ENCODE assay signal across 18 cellular contexts in genomic region chr2:133833746-133834145, GRCh38.
A peak's percentile ranks its signal among the peaks of the same experiment; 100 is the strongest.
DNase-seq lines count a peak whose midpoint lies in the region; ATAC-seq, FAIRE-seq and TF ChIP-seq lines count a peak whose summit lies in the region.
"Had no signal": no experiment of that assay in that cellular context is flagged by ENCODE, and none has a peak within 500 bp of the region (broad histone marks: within the 10 kb centered on the region; RNA-seq: fewer than 3 reads in every experiment).

No MANE protein-coding gene starts in this region.

- peak overlapping the region; percentile 38 for H3K4ac ChIP-seq in IMR-90 (ENCODE audit: low read depth, low read length)

- no peak overlapping the region for H3K9ac ChIP-seq in IMR-90 (ENCODE audit: low read depth, low read length)
- H3K9ac ChIP-seq in MM.1S (ENCODE audit: low read length) = no peak overlapping the region
- no peak overlapping the region for H3K9ac ChIP-seq in kidney (ENCODE audit: low read length in 2 of 2)
- no peak overlapping the region for H3K9ac ChIP-seq in parathyroid adenoma

- H2AK9ac ChIP-seq in IMR-90 (replicated peaks; ENCODE audit: low read depth, low read length, poor library complexity) = no peak overlapping the region

- H2BK5ac ChIP-seq in IMR-90 (ENCODE audit: low read depth, low read length, poor library complexity, severe bottlenecking) = no peak overlapping the region

- H3K4me1 ChIP-seq in IMR-90 (ENCODE audit: control insufficient read depth, insufficient read depth, low read length) (peaks cover 26% of the 10 kb centered on the region), MM.1S (ENCODE audit: low read length) (peaks cover 15% of the 10 kb centered on the region), kidney (ENCODE audit: control insufficient read depth in 1 of 2, insufficient read depth in 1 of 2, low read depth in 1 of 2, low read length in 2 of 2) (no peaks in the 10 kb centered on the region), parathyroid adenoma (peaks cover 4% of the 10 kb centered on the region)
- H3K4me1 ChIP-seq: HAP-1 had no signal

- H3K36me3 ChIP-seq in IMR-90 (ENCODE audit: control insufficient read depth, insufficient read depth, low read length) (no peaks in the 10 kb centered on the region), MM.1S (replicated peaks; ENCODE audit: insufficient read depth, low read length) (no peaks in the 10 kb centered on the region), kidney (ENCODE audit: control insufficient read depth in 1 of 2, insufficient read depth in 2 of 2, low read length in 2 of 2) (no peaks in the 10 kb centered on the region), parathyroid adenoma (ENCODE audit: control insufficient read depth, insufficient read depth, low read length) (no peaks in the 10 kb centered on the region), H7 (replicated peaks; ENCODE audit: control insufficient read depth, insufficient read depth, low read length) (no peaks in the 10 kb centered on the region)
- H3K36me3 ChIP-seq: HAP-1 had no signal

- no peaks in the 10 kb centered on the region for H4K20me1 ChIP-seq in IMR-90 (ENCODE audit: insufficient read depth, low read length)
- no peaks in the 10 kb centered on the region for H4K20me1 ChIP-seq in MM.1S (ENCODE audit: insufficient read depth, low read length)

- ATAC-seq in IMR-90 (ENCODE audit: low read depth) = no peak
- ATAC-seq in HG03196 (IDR thresholded peaks at IDR 0.05; ENCODE audit: unreplicated experiment) = no peak
- ATAC-seq: GM23338 had no signal

- H4K8ac ChIP-seq in IMR-90 (ENCODE audit: low read depth in 2 of 2, low read length in 2 of 2) = no peak overlapping the region

- H2BK120ac ChIP-seq in IMR-90 (ENCODE audit: low read depth, low read length) = peak overlapping the region; percentile 52; the same call in 1 of the 2 replicates

- H3K9me2 ChIP-seq in MM.1S (replicated peaks; ENCODE audit: insufficient read depth, low read length) = no peaks in the 10 kb centered on the region

- TF ChIP-seq POLR2A in IMR-90 (IDR thresholded peaks at IDR 0.05; ENCODE audit: low read depth, low read length) = no peak

- 60% methylated on average over 1 of the region's 1 CpG; no CpG with 5 or more reads in 1 of the 2 experiments for WGBS in IMR-90 (ENCODE audit: extremely low coverage in 2 of 2, insufficient read length in 1 of 2), 2 experiments

- H3K4me3 ChIP-seq in IMR-90 (ENCODE audit: insufficient read depth, low read depth, low read length) (no peak overlapping the region), MM.1S (ENCODE audit: low read length) (no peak overlapping the region), kidney (ENCODE audit: low read length in 2 of 2) (no peak overlapping the region), parathyroid adenoma (ENCODE audit: low read depth, low read length) (no peak overlapping the region), H7 (ENCODE audit: insufficient read depth, low read depth, low read length) (no peak overlapping the region)
- H3K4me3 ChIP-seq: GM23338, HAP-1 had no signal

- H3K14ac ChIP-seq in IMR-90 (replicated peaks; ENCODE audit: low read depth, low read length) = no peak overlapping the region

- peak overlapping the region; percentile 24 for H2AFZ ChIP-seq in IMR-90 (replicated peaks; ENCODE audit: low read length, poor library complexity)
- H2AFZ ChIP-seq in MM.1S (ENCODE audit: low read length) = no peak overlapping the region
- H2AFZ ChIP-seq in parathyroid adenoma = no peak overlapping the region
- H2AFZ ChIP-seq: GM23338 had no signal

- TF ChIP-seq CTCF in IMR-90 (conservative IDR thresholded peaks at IDR 0.05; ENCODE audit: low read depth, low read length) (no peak), MM.1S (IDR thresholded peaks at IDR 0.05; ENCODE audit: low read length) (no peak), kidney (IDR thresholded peaks at IDR 0.05; ENCODE audit: borderline replicate concordance, extremely low read depth, insufficient read depth) (peak; percentile 0), parathyroid adenoma (IDR thresholded peaks at IDR 0.05) (no peak)

- no peaks in the 10 kb centered on the region for H3F3A ChIP-seq in MM.1S (ENCODE audit: insufficient read depth, low read length)

- H4K91ac ChIP-seq in IMR-90 (ENCODE audit: insufficient read depth, low read depth, low read length) = 0 out of 2 replicates have a peak overlapping the region, but pooled peaks have one; percentile 16

- peak overlapping the region; percentile 35; the same call in 1 of the 2 replicates for H4K5ac ChIP-seq in IMR-90 (ENCODE audit: low read depth, low read length)

- H3K9me3 ChIP-seq in IMR-90 (ENCODE audit: control insufficient read depth, insufficient read depth, low read length) = peaks cover 5% of the 10 kb centered on the region
- H3K9me3 ChIP-seq in MM.1S (replicated peaks; ENCODE audit: insufficient read depth, low read length) = no peaks in the 10 kb centered on the region
- peaks cover 0 to 7% of the 10 kb centered on the region in 2 donors for H3K9me3 ChIP-seq in kidney (ENCODE audit: control insufficient read depth in 1 of 2, low read length in 2 of 2)
- no peaks in the 10 kb centered on the region for H3K9me3 ChIP-seq in parathyroid adenoma (ENCODE audit: control insufficient read depth, low read length)
- H3K9me3 ChIP-seq: HAP-1 had no signal

- H3K23ac ChIP-seq in IMR-90 (ENCODE audit: low read depth, low read length) = no peak overlapping the region

- H3K56ac ChIP-seq in IMR-90 (ENCODE audit: extremely low read depth, insufficient read depth, low read length) = no peak overlapping the region

- DNase-seq in IMR-90 (no peak), MM.1S (peak; percentile 1), kidney (no peak), H7 (no peak), GM19239 (ENCODE audit: insufficient read length, low spot score) (no peak)
- DNase-seq: C1 segment of cervical spinal cord; Calu3; CD4-positive, alpha-beta memory T cell; COR-L47; DMS53; DND-41; HFFc6 had no signal

- no peak for TF ChIP-seq RAD21 in IMR-90 (IDR thresholded peaks at IDR 0.05; ENCODE audit: low read length)

- H3K4me2 ChIP-seq in IMR-90 (ENCODE audit: low read depth, low read length) (no peak overlapping the region), MM.1S (ENCODE audit: low read depth, low read length) (no peak overlapping the region), parathyroid adenoma (ENCODE audit: low read length) (no peak overlapping the region)
- H3K4me2 ChIP-seq: GM23338 had no signal

- H3K27me3 ChIP-seq in IMR-90 (ENCODE audit: control insufficient read depth, insufficient read depth, low read length) (no peaks in the 10 kb centered on the region), MM.1S (replicated peaks; ENCODE audit: insufficient read depth, low read length) (no peaks in the 10 kb centered on the region), parathyroid adenoma (ENCODE audit: control insufficient read depth, insufficient read depth, low read length) (no peaks in the 10 kb centered on the region), H7 (ENCODE audit: control insufficient read depth, insufficient read depth, low read length) (no peaks in the 10 kb centered on the region)

- peaks cover 0 to 23% of the 10 kb centered on the region in 2 experiments; a peak in 2 of 4 replicates for H3K79me1 ChIP-seq in IMR-90 (ENCODE audit: low read depth in 1 of 2, low read length in 2 of 2)

- intact Hi-C loops in IMR-90 (cut with micrococcal nuclease) (no loop called here), kidney (cut with DNase I) (no loop called here)

- H3K79me2 ChIP-seq in MM.1S (ENCODE audit: low read length) (no peaks in the 10 kb centered on the region), parathyroid adenoma (no peaks in the 10 kb centered on the region)

- POLR2A ChIA-PET in IMR-90 (lab: Charles Lee; ENCODE audit: unreplicated experiment) = no interaction called here

- peak overlapping the region; percentile 55 for H2AK5ac ChIP-seq in IMR-90 (ENCODE audit: low read depth, low read length)

- in situ Hi-C loops in IMR-90 (cut with MboI; ENCODE audit: low sequenced_read_pairs) = loop anchor here (25.0 kb wide), 1 partner anchor 1171 kb away; the partner anchor contains the start of gene LYPD1

- peaks cover 29% of the 10 kb centered on the region for H3K9me1 ChIP-seq in IMR-90 (ENCODE audit: insufficient read depth, low read length)

- BruUV-seq in IMR-90 (replicated peaks; lab: Mats Ljungman, UMichigan) = no TSS peak

- no peak overlapping the region for H3K18ac ChIP-seq in IMR-90 (ENCODE audit: low read depth, low read length)

- H2BK20ac ChIP-seq in IMR-90 (ENCODE audit: low read depth, low read length) = peak overlapping the region; percentile 41; the same call in 1 of the 2 replicates

- FAIRE-seq in kidney (lab: Jason Lieb, UNC) (no peak), GM19239 (lab: Jason Lieb, UNC) (no peak)
- FAIRE-seq: G401.6, GM12892 had no signal

- dilution Hi-C loops in IMR-90 (cut with HindIII; ENCODE audit: low sequenced_read_pairs, unreplicated experiment) = no loop called here

- H2BK15ac ChIP-seq in IMR-90 (ENCODE audit: low read depth, low read length) = peak overlapping the region; percentile 42; the same call in 1 of the 3 replicates

- H3K27ac ChIP-seq in IMR-90 (ENCODE audit: insufficient read depth, low read length) (no peak overlapping the region), MM.1S (ENCODE audit: low read length) (no peak overlapping the region), kidney (ENCODE audit: low read depth in 2 of 2, low read length in 2 of 2) (no peak overlapping the region), parathyroid adenoma (peak overlapping the region; percentile 63)

- CTCF ChIA-PET in IMR-90 (lab: Yijun Ruan, JAX) = interaction anchor here (1.1 kb wide), 1 partner anchor 11 kb away, joined by 3 read pairs; no protein-coding TSS in a partner anchor

TF ChIP-seq in IMR-90, 13 proteins besides CTCF, POLR2A, EP300 and RAD21 (continues in another document):
- TF ChIP-seq ELK1 (IDR thresholded peaks at IDR 0.05; ENCODE audit: borderline replicate concordance, low read depth, low read length) (no peak), USF2 (IDR thresholded peaks at IDR 0.05; ENCODE audit: low read depth, low read length) (no peak), RCOR1 (IDR thresholded peaks at IDR 0.05; ENCODE audit: insufficient replicate concordance, low read length) (no peak), RFX5 (IDR thresholded peaks at IDR 0.05; ENCODE audit: low read depth, low read length) (no peak)
